In genomic region chr13:74062933-74063332, GRCh38 we compare ENCODE assay signal across 7 cellular contexts.
DNase-seq lines count a peak whose midpoint lies in the region; ATAC-seq and TF ChIP-seq lines count a peak whose summit lies in the region.

No MANE protein-coding gene starts in this region.

- no peak for DNase-seq in activated B cell treated with CpG ODN at 0.5 μM for 24 hours
- DNase-seq in fibroblast of the aortic adventitia (ENCODE audit: low read depth) = peak; percentile 79
- peak; percentile 28 for DNase-seq in putamen (ENCODE audit: low spot score)
- DNase-seq in foreskin keratinocyte = no peak
- no peak for DNase-seq in NCI-H69 (lab: John Stamatoyannopoulos, UW)

- peaks cover 10% of the 10 kb centered on the region for H3K9me3 Mint-ChIP-seq in activated B cell treated with CpG ODN at 0.5 μM for 24 hours

- no peak overlapping the region for H3K27ac ChIP-seq in foreskin keratinocyte

- peaks cover 86% of the 10 kb centered on the region for H3K4me1 Mint-ChIP-seq in activated B cell treated with CpG ODN at 0.5 μM for 24 hours

- CTCF ChIA-PET in activated B cell treated with CpG ODN at 0.5 μM for 24 hours (lab: Charles Lee) = interaction anchor here (0.8 to 0.9 kb wide), 2 partner anchors 22 to 69 kb away, joined by 3 read pairs; no protein-coding TSS in a partner anchor

- peaks cover 8% of the 10 kb centered on the region for H3K36me3 Mint-ChIP-seq in activated B cell treated with CpG ODN at 0.5 μM for 24 hours (ENCODE audit: low read depth)

- ATAC-seq in HG02973 (IDR thresholded peaks at IDR 0.05; ENCODE audit: unreplicated experiment) = peak; percentile 73
- peak; percentile 69 for ATAC-seq in activated B cell treated with CpG ODN at 0.5 μM for 24 hours (ENCODE audit: low read depth)
- no peak for ATAC-seq in foreskin keratinocyte

- H3K27me3 ChIP-seq in foreskin keratinocyte = no peaks in the 10 kb centered on the region

- POLR2A ChIA-PET in activated B cell treated with CpG ODN at 0.5 μM for 24 hours (lab: Charles Lee) = interaction anchor here (0.6 to 2.9 kb wide), 4 partner anchors 31 to 104 kb away, joined by 3 to 37 read pairs (median 6); partner anchors contain the start of gene KLF12

- H3K27ac Mint-ChIP-seq in activated B cell treated with CpG ODN at 0.5 μM for 24 hours = peak overlapping the region; percentile 88

- intact Hi-C loops in activated B cell treated with CpG ODN at 0.5 μM for 24 hours (cut with micrococcal nuclease) = loop anchor here (1.0 to 5.0 kb wide), 6 partner anchors 7 to 94 kb away; no protein-coding TSS in a partner anchor

- no peak for TF ChIP-seq CTCF in activated B cell treated with CpG ODN at 0.5 μM for 24 hours (IDR thresholded peaks at IDR 0.05)
- no peak for TF ChIP-seq CTCF in fibroblast of the aortic adventitia (IDR thresholded peaks at IDR 0.05; ENCODE audit: insufficient read depth, low read length)
- no peak for TF ChIP-seq CTCF in foreskin keratinocyte (conservative IDR thresholded peaks at IDR 0.05)

- H3K4me1 ChIP-seq in foreskin keratinocyte = peaks cover 7% of the 10 kb centered on the region

- H3K4me3 Mint-ChIP-seq in activated B cell treated with CpG ODN at 0.5 μM for 24 hours = peak overlapping the region; percentile 77

- no peaks in the 10 kb centered on the region for H3K27me3 Mint-ChIP-seq in activated B cell treated with CpG ODN at 0.5 μM for 24 hours

- in situ Hi-C loops in GM18951 (cut with MboI; ENCODE audit: low sequenced_read_pairs, unreplicated experiment) = no loop called here

- peak overlapping the region; percentile 53 for H3K4me3 ChIP-seq in fibroblast of the aortic adventitia (ENCODE audit: low read depth, low read length)

- TF ChIP-seq POLR2A in GM18951 (IDR thresholded peaks at IDR 0.05; ENCODE audit: extremely low read depth, insufficient read depth, insufficient read length) = peak; percentile 38

Comparison
In these comparisons a context has a peak if more than half of its experiments do, and no peak if none do; other contexts are left out.
1. DNase-seq: peak in fibroblast of the aortic adventitia (single experiment) and putamen (single experiment); none in activated B cell treated with CpG ODN at 0.5 μM for 24 hours (single experiment), foreskin keratinocyte (0 of 2) and NCI-H69 (single experiment).